ENCODE assay signal across 11 cellular contexts in the genomic region with DNA sequence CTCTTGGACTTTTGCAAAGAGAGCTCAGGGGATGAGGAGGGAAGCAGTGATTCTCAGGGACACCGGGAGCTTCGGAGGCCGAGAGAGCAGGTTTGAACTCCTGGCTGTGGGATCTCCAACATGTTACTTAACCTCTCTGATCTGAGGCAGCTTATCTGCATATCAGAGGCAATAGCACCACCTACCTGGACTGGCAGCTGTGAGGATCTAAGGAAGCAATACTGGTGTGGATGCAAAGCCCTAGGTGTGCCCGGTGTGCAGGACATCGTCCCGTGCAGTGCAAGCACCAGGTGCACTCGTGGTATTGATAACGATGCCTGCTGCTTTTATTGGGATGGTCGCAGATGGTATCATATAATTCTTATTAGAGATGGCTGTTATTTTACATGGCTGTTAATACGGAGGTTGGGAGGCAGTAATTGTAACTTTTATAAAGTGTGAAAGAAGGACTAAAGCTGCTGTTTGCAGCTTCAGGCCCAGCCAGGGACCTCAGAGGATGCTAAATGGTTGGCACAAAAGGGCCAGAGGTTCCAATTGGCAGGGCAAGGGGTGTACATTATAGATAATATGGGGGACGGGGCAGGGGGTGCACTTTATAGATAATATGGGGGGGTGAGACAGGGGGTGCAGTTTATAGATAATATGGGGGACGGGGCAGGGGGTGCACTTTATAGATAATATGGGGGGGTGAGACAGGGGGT. TPM values are rescaled to one million over a fixed set of nuclear protein-coding genes. Genes with fewer than 3 reads are reported as not detected.
DNase-seq lines count a peak whose midpoint lies in the region; ATAC-seq and TF ChIP-seq lines count a peak whose summit lies in the region.
"Had no signal": no experiment of that assay in that cellular context is flagged by ENCODE, and none has a peak within 500 bp of the region (broad histone marks: within the 10 kb centered on the region; RNA-seq: fewer than 3 reads in every experiment).

No MANE protein-coding gene starts in this region.

- H3K27me3 ChIP-seq in lower lobe of right lung (ENCODE audit: low read depth): no peaks in the 10 kb centered on the region

- H3K4me3 ChIP-seq in mesodermal cell (ENCODE audit: extremely low read depth, insufficient read depth, low read length, poor library complexity, severe bottlenecking) (no peak overlapping the region), lower lobe of right lung (no peak overlapping the region)

- TF ChIP-seq CTCF in WTC11 (IDR thresholded peaks at IDR 0.05) (no peak), lower lobe of right lung (IDR thresholded peaks at IDR 0.05) (no peak)

- H3K4me1 ChIP-seq in mesodermal cell (ENCODE audit: control insufficient read depth, insufficient read depth, low read length, poor library complexity, severe bottlenecking) (peaks cover 32% of the 10 kb centered on the region), lower lobe of right lung (peaks cover 6% of the 10 kb centered on the region)

- peak; percentile 58 for TF ChIP-seq RAD21 in Ishikawa (IDR thresholded peaks at IDR 0.05; ENCODE audit: low read depth)

- no peak overlapping the region for H3K4me3 Mint-ChIP-seq in WTC11
- H3K4me3 Mint-ChIP-seq: activated T-cell treated with anti-CD3 and anti-CD28 coated beads, Interleukin-2, amount 50 U/mL, for 72 hours; stimulated activated memory B cell treated with anti-CD40 and anti-IgM and Interleukin-4, amounts not matched to agents 10 μg/mL and 1 μg/mL and 100 μg/mL, for 72 hours had no signal

- H3K9me3 ChIP-seq in mesodermal cell (ENCODE audit: control insufficient read depth, low read length) (peaks cover 7% of the 10 kb centered on the region), lower lobe of right lung (peaks cover 7% of the 10 kb centered on the region)

- DNase-seq in DMS53 (lab: John Stamatoyannopoulos, UW) (peak; percentile 39), DMS53 treated with DMSO at 0.1 percent for 48 hours (lab: John Stamatoyannopoulos, UW; ENCODE audit: unreplicated experiment) (no peak), WTC11 (ENCODE audit: low spot score) (no peak), NOMO-1 (lab: John Stamatoyannopoulos, UW; ENCODE audit: unreplicated experiment in 2 of 2) (no peak), 8988T (no peak), lower lobe of right lung (no peak)
- DNase-seq: activated T-cell treated with anti-CD3 and anti-CD28 coated beads, Interleukin-2, amount 50 U/mL, for 72 hours had no signal

- POLR2A ChIA-PET in WTC11 (lab: Charles Lee): interaction anchor here (0.5 kb wide), 1 partner anchor 713 kb away, joined by 3 read pairs; no protein-coding TSS in a partner anchor

- ATAC-seq in WTC11: peak; percentile 51
- no peak for ATAC-seq in lower lobe of right lung
- ATAC-seq: activated T-cell treated with anti-CD3 and anti-CD28 coated beads, Interleukin-2, amount 50 U/mL, for 72 hours had no signal

- WGBS in mesodermal cell (ENCODE audit: insufficient coverage in 2 of 2), 2 experiments: 74 to 78% methylated on average over 9 to 10 of the region's 12 CpGs

- H3K4me1 Mint-ChIP-seq in WTC11: peaks cover 9% of the 10 kb centered on the region
- H3K4me1 Mint-ChIP-seq: stimulated activated memory B cell treated with anti-CD40 and anti-IgM and Interleukin-4, amounts not matched to agents 10 μg/mL and 1 μg/mL and 100 μg/mL, for 72 hours had no signal

- H3K36me3 ChIP-seq in mesodermal cell (ENCODE audit: control insufficient read depth, insufficient read depth, low read length): peaks cover 58% of the 10 kb centered on the region
- no peaks in the 10 kb centered on the region for H3K36me3 ChIP-seq in lower lobe of right lung

- H3K27ac ChIP-seq in mesodermal cell (ENCODE audit: low read depth, low read length, severe bottlenecking): peak overlapping the region; percentile 23
- H3K27ac ChIP-seq in lower lobe of right lung: no peak overlapping the region

- no peak for TF ChIP-seq EP300 in Ishikawa (IDR thresholded peaks at IDR 0.05; ENCODE audit: borderline replicate concordance)

- no peak overlapping the region for H3K27ac Mint-ChIP-seq in WTC11
- H3K27ac Mint-ChIP-seq: activated T-cell treated with anti-CD3 and anti-CD28 coated beads, Interleukin-2, amount 50 U/mL, for 72 hours; stimulated activated memory B cell treated with anti-CD40 and anti-IgM and Interleukin-4, amounts not matched to agents 10 μg/mL and 1 μg/mL and 100 μg/mL, for 72 hours had no signal

- H3K9me3 Mint-ChIP-seq in WTC11: peaks cover 11% of the 10 kb centered on the region

- H3K27me3 Mint-ChIP-seq in WTC11 (ENCODE audit: low read depth): no peaks in the 10 kb centered on the region; the same call in 1 of the 2 replicates

- intact Hi-C loops in lower lobe of right lung (cut with DNase I): no loop called here

- CTCF ChIA-PET in WTC11 (lab: Charles Lee): interaction anchor here (0.8 to 2.3 kb wide), 11 partner anchors 10 to 213 kb away, joined by 3 to 17 read pairs (median 3); no protein-coding TSS in a partner anchor

- peaks cover 10% of the 10 kb centered on the region for H3K36me3 Mint-ChIP-seq in WTC11
- H3K36me3 Mint-ChIP-seq: stimulated activated memory B cell treated with anti-CD40 and anti-IgM and Interleukin-4, amounts not matched to agents 10 μg/mL and 1 μg/mL and 100 μg/mL, for 72 hours had no signal

TF ChIP-seq in Ishikawa, 13 proteins besides CTCF, POLR2A, EP300 and RAD21 (continues in another document):
- TF ChIP-seq ZBTB7A (IDR thresholded peaks at IDR 0.05; ENCODE audit: low read depth) (no peak), NFIC (IDR thresholded peaks at IDR 0.05) (no peak), TEAD4 (IDR thresholded peaks at IDR 0.05) (no peak)
- TF ChIP-seq, protein P1, sequence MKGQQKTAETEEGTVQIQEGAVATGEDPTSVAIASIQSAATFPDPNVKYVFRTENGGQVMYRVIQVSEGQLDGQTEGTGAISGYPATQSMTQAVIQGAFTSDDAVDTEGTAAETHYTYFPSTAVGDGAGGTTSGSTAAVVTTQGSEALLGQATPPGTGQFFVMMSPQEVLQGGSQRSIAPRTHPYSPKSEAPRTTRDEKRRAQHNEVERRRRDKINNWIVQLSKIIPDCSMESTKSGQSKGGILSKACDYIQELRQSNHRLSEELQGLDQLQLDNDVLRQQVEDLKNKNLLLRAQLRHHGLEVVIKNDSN (IDR thresholded peaks at IDR 0.05): no peak
- TF ChIP-seq, protein P2, sequence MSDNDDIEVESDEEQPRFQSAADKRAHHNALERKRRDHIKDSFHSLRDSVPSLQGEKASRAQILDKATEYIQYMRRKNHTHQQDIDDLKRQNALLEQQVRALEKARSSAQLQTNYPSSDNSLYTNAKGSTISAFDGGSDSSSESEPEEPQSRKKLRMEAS (IDR thresholded peaks at IDR 0.05): no peak

TF ChIP-seq in WTC11, 78 proteins besides CTCF, POLR2A, EP300 and RAD21:
- TF ChIP-seq CREB1 (CRISPR knock-in tag; IDR thresholded peaks at IDR 0.05): no peak
- TF ChIP-seq GTF2I (CRISPR knock-in tag; conservative IDR thresholded peaks at IDR 0.05): no peak
- TF ChIP-seq, protein P3, sequence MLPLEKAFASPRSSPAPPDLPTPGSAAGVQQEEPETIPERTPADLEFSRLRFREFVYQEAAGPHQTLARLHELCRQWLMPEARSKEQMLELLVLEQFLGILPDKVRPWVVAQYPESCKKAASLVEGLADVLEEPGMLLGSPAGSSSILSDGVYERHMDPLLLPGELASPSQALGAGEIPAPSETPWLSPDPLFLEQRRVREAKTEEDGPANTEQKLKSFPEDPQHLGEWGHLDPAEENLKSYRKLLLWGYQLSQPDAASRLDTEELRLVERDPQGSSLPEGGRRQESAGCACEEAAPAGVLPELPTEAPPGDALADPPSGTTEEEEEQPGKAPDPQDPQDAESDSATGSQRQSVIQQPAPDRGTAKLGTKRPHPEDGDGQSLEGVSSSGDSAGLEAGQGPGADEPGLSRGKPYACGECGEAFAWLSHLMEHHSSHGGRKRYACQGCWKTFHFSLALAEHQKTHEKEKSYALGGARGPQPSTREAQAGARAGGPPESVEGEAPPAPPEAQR (CRISPR knock-in tag; IDR thresholded peaks at IDR 0.05): no peak
- TF ChIP-seq, protein P4, sequence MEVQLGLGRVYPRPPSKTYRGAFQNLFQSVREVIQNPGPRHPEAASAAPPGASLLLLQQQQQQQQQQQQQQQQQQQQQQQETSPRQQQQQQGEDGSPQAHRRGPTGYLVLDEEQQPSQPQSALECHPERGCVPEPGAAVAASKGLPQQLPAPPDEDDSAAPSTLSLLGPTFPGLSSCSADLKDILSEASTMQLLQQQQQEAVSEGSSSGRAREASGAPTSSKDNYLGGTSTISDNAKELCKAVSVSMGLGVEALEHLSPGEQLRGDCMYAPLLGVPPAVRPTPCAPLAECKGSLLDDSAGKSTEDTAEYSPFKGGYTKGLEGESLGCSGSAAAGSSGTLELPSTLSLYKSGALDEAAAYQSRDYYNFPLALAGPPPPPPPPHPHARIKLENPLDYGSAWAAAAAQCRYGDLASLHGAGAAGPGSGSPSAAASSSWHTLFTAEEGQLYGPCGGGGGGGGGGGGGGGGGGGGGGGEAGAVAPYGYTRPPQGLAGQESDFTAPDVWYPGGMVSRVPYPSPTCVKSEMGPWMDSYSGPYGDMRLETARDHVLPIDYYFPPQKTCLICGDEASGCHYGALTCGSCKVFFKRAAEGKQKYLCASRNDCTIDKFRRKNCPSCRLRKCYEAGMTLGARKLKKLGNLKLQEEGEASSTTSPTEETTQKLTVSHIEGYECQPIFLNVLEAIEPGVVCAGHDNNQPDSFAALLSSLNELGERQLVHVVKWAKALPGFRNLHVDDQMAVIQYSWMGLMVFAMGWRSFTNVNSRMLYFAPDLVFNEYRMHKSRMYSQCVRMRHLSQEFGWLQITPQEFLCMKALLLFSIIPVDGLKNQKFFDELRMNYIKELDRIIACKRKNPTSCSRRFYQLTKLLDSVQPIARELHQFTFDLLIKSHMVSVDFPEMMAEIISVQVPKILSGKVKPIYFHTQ (CRISPR knock-in tag; IDR thresholded peaks at IDR 0.05): no peak
- TF ChIP-seq GABPB1 (CRISPR knock-in tag; IDR thresholded peaks at IDR 0.05): no peak
- TF ChIP-seq CBFB (CRISPR knock-in tag; IDR thresholded peaks at IDR 0.05; ENCODE audit: low read depth): no peak
- TF ChIP-seq ZNF423 (CRISPR knock-in tag; IDR thresholded peaks at IDR 0.05): no peak

RNA-seq across cellular contexts. Expression of a gene that starts 14.9 kb away (rescaled TPM):
- total RNA-seq in WTC11 (2021) (13.5 to 17.7 TPM (median 16.4 TPM) in 3 replicates), lower lobe of right lung (29.0 TPM)
- polyA plus RNA-seq in mesodermal cell (2013, experiment 1 of 2): 366 TPM
- 331 TPM for polyA plus RNA-seq in mesodermal cell (2013, experiment 2 of 2)
- polyA plus RNA-seq: neural cell had no signal
